8 cellular contexts compared by ENCODE assay signal in genomic region chr18:61606759-61607158, GRCh38.
A peak's percentile ranks its signal among the peaks of the same experiment; 100 is the strongest.
DNase-seq lines count a peak whose midpoint lies in the region; TF ChIP-seq lines count a peak whose summit lies in the region.

No MANE protein-coding gene starts in this region.

- H3K36me3 ChIP-seq in HUES48 (ENCODE audit: control insufficient read depth, insufficient read depth, low read length) = no peaks in the 10 kb centered on the region
- no peaks in the 10 kb centered on the region for H3K36me3 ChIP-seq in iPS DF 6.9 (ENCODE audit: control insufficient read depth, insufficient read depth, low read length)
- H3K36me3 ChIP-seq in subcutaneous abdominal adipose tissue (ENCODE audit: control insufficient read depth in 5 of 5, insufficient read depth in 5 of 5, low read length in 5 of 5) = no peaks in the 10 kb centered on the region
- no peaks in the 10 kb centered on the region for H3K36me3 ChIP-seq in effector memory CD4-positive, alpha-beta T cell (ENCODE audit: control insufficient read depth, insufficient read depth, low read length)

- peaks cover 35% of the 10 kb centered on the region for H3K4me1 ChIP-seq in HUES48 (ENCODE audit: control insufficient read depth, insufficient read depth, low read length)
- H3K4me1 ChIP-seq in iPS DF 6.9 (ENCODE audit: control insufficient read depth, insufficient read depth, low read length) = no peaks in the 10 kb centered on the region; the same call in 1 of the 2 replicates
- H3K4me1 ChIP-seq in subcutaneous abdominal adipose tissue (ENCODE audit: control insufficient read depth in 5 of 5, insufficient read depth in 5 of 5, low read length in 5 of 5) = peaks cover 3 to 24% (median 19%) of the 10 kb centered on the region in 5 donors
- H3K4me1 ChIP-seq in effector memory CD4-positive, alpha-beta T cell (ENCODE audit: control insufficient read depth, insufficient read depth, low read length, poor library complexity, severe bottlenecking) = no peaks in the 10 kb centered on the region

- H3K4me3 ChIP-seq in HUES48 (ENCODE audit: low read depth, low read length) = peak overlapping the region; percentile 51
- H3K4me3 ChIP-seq in astrocyte of the cerebellum (ENCODE audit: low read depth, low read length) = peak overlapping the region; percentile 20
- no peak overlapping the region for H3K4me3 ChIP-seq in iPS DF 6.9 (ENCODE audit: low read length)
- peak overlapping the region; percentile 50 to 80 (median 56) for H3K4me3 ChIP-seq in subcutaneous abdominal adipose tissue (ENCODE audit: low read depth in 1 of 5, low read length in 5 of 5)
- no peak overlapping the region for H3K4me3 ChIP-seq in effector memory CD4-positive, alpha-beta T cell (ENCODE audit: insufficient read depth, low read depth, low read length, poor library complexity, severe bottlenecking)

- no CpG with 5 or more reads among the region's 5 CpGs for WGBS in iPS DF 6.9 (ENCODE audit: insufficient coverage, insufficient read length)

- DNase-seq in astrocyte of the cerebellum (ENCODE audit: low read depth) = peak; percentile 71
- peak; percentile 50 for DNase-seq in iPS DF 6.9 (ENCODE audit: low read depth, low spot score)
- DNase-seq in DMS114 treated with DMSO at 0.1 percent for 48 hours (lab: John Stamatoyannopoulos, UW; ENCODE audit: unreplicated experiment) = no peak
- DNase-seq in effector memory CD4-positive, alpha-beta T cell = no peak
- DNase-seq in inferior parietal cortex (ENCODE audit: extremely low spot score) = no peak
- no peak for DNase-seq in activated naive CD4-positive, alpha-beta T cell treated with anti-CD3 and anti-CD28 coated beads, Interleukin-2, amount 50 U/mL, for 16 hours

- TF ChIP-seq CTCF in astrocyte of the cerebellum (IDR thresholded peaks at IDR 0.05; ENCODE audit: low read depth, low read length, missing control alignments) = no peak

- H3K9me3 ChIP-seq in HUES48 (ENCODE audit: control insufficient read depth, insufficient read depth, low read length) (0 out of 2 replicates have a peak, but pooled peaks cover 3% of the 10 kb centered on the region), iPS DF 6.9 (ENCODE audit: control insufficient read depth, insufficient read depth, low read length) (no peaks in the 10 kb centered on the region), subcutaneous abdominal adipose tissue (ENCODE audit: control insufficient read depth in 5 of 5, low read length in 5 of 5) (no peaks in the 10 kb centered on the region)
- no peaks in the 10 kb centered on the region for H3K9me3 ChIP-seq in effector memory CD4-positive, alpha-beta T cell (ENCODE audit: control insufficient read depth, low read length)

- H3K9ac ChIP-seq in HUES48 (ENCODE audit: low read depth, low read length) = peak overlapping the region; percentile 49
- peak overlapping the region; percentile 23 to 71 (median 45) for H3K9ac ChIP-seq in subcutaneous abdominal adipose tissue (ENCODE audit: low read length in 5 of 5)

- peak overlapping the region; percentile 86 for H3K27ac ChIP-seq in HUES48 (ENCODE audit: low read depth, low read length)
- no peak overlapping the region for H3K27ac ChIP-seq in iPS DF 6.9 (ENCODE audit: low read length)
- peak overlapping the region; percentile 89 for H3K27ac ChIP-seq in subcutaneous abdominal adipose tissue (ENCODE audit: low read depth, low read length)
- H3K27ac ChIP-seq in effector memory CD4-positive, alpha-beta T cell (ENCODE audit: insufficient read depth, low read length, poor library complexity, severe bottlenecking) = no peak overlapping the region

- no peaks in the 10 kb centered on the region for H3K27me3 ChIP-seq in HUES48 (ENCODE audit: control insufficient read depth, insufficient read depth, low read length)
- H3K27me3 ChIP-seq in iPS DF 6.9 (ENCODE audit: control insufficient read depth, insufficient read depth, low read length) = no peaks in the 10 kb centered on the region
- H3K27me3 ChIP-seq in subcutaneous abdominal adipose tissue (ENCODE audit: control insufficient read depth in 5 of 5, insufficient read depth in 4 of 5, low read length in 5 of 5) = no peaks in the 10 kb centered on the region
- H3K27me3 ChIP-seq in effector memory CD4-positive, alpha-beta T cell (replicated peaks; ENCODE audit: control insufficient read depth, insufficient read depth, low read length, poor library complexity, severe bottlenecking) = no peaks in the 10 kb centered on the region

- in situ Hi-C loops in astrocyte of the cerebellum (cut with HindIII; ENCODE audit: low sequenced_read_pairs) = no loop called here

Comparison
In these comparisons a context has a peak if more than half of its experiments do, and no peak if none do; other contexts are left out.
1. H3K27ac ChIP-seq: peak in HUES48 (single experiment) and subcutaneous abdominal adipose tissue (single experiment); none in iPS DF 6.9 (single experiment) and effector memory CD4-positive, alpha-beta T cell (single experiment).
2. H3K4me3 ChIP-seq: peak in HUES48 (single experiment), astrocyte of the cerebellum (single experiment) and subcutaneous abdominal adipose tissue (5 of 5); none in iPS DF 6.9 (single experiment) and effector memory CD4-positive, alpha-beta T cell (single experiment).
3. DNase-seq: peak in astrocyte of the cerebellum (single experiment) and iPS DF 6.9 (single experiment); none in DMS114 treated with DMSO at 0.1 percent for 48 hours (single experiment), effector memory CD4-positive, alpha-beta T cell (0 of 3), inferior parietal cortex (single experiment) and activated naive CD4-positive, alpha-beta T cell treated with anti-CD3 and anti-CD28 coated beads, Interleukin-2, amount 50 U/mL, for 16 hours (single experiment).